In the genomic region with DNA sequence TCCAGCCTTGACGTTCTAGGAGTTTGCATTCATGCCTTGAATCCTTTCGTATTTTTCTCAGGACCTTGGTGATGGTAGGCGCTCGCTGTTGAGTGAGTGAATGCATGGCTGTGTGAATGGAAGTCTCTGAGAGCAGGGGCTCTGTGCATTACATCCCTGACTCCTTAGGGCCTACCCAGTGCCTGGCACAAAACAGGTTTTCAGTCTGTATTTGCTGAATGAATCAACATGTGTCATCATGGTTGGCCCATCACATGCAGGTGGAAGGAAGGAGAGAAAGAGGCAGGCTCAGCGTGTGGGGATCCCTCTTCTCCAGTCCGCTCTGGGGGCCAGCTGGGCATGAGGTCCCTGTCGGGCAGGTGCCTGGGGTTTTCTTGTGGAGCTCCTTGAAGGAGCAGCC, we compare ENCODE assay signal across 17 cellular contexts. TPM values are rescaled to one million over a fixed set of nuclear protein-coding genes. Genes with fewer than 3 reads are reported as not detected.
DNase-seq lines count a peak whose midpoint lies in the region; ATAC-seq and TF ChIP-seq lines count a peak whose summit lies in the region.
"Had no signal": no experiment of that assay in that cellular context is flagged by ENCODE, and none has a peak within 500 bp of the region (broad histone marks: within the 10 kb centered on the region; RNA-seq: fewer than 3 reads in every experiment).

No MANE protein-coding gene starts in this region.

- no peaks in the 10 kb centered on the region for H3K9me2 ChIP-seq in Loucy (replicated peaks; ENCODE audit: low read depth, low read length)

- H2AFZ ChIP-seq in Loucy (ENCODE audit: low read length) (no peak overlapping the region), osteoblast (ENCODE audit: low read length) (no peak overlapping the region)

- no peak for ATAC-seq in Right ventricle myocardium inferior
- ATAC-seq in HG02610 (IDR thresholded peaks at IDR 0.05; ENCODE audit: unreplicated experiment): no peak

- H3K9ac ChIP-seq in Loucy (ENCODE audit: low read depth, low read length, poor library complexity, severe bottlenecking) (no peak overlapping the region), endodermal cell (ENCODE audit: extremely low read depth, low read length, poor library complexity, severe bottlenecking) (no peak overlapping the region)

- H3K4me3 Mint-ChIP-seq in endodermal cell: no peak overlapping the region
- H3K4me3 Mint-ChIP-seq: B cell; CD4-positive, alpha-beta T cell; H9 had no signal

- H3K27me3 ChIP-seq in Loucy (ENCODE audit: insufficient read depth, low read length, poor library complexity, severe bottlenecking) (no peaks in the 10 kb centered on the region), endodermal cell (ENCODE audit: control insufficient read depth, insufficient read depth, low read length, poor library complexity, severe bottlenecking) (no peaks in the 10 kb centered on the region), osteoblast (ENCODE audit: insufficient read depth, low read length) (peaks cover 10% of the 10 kb centered on the region)

- 94% methylated on average over 2 to 7 of the region's 7 CpGs for WGBS in endodermal cell (ENCODE audit: insufficient coverage in 1 of 2, insufficient read length in 1 of 2), 2 experiments

- DNase-seq in Right ventricle myocardium inferior (ENCODE audit: missing footprints) (peak; percentile 53), cardiac septum (ENCODE audit: low spot score) (no peak), endodermal cell (no peak), osteoblast (ENCODE audit: insufficient read length, low spot score, missing footprints) (peak; percentile 62), NOMO-1 (lab: John Stamatoyannopoulos, UW; ENCODE audit: unreplicated experiment in 2 of 2) (no peak)
- DNase-seq: C1 segment of cervical spinal cord; Calu3; CD4-positive, alpha-beta T cell; DMS 273 treated with DMSO at 0.1 percent for 48 hours; DMS79 treated with DMSO at 0.1 percent for 48 hours; EL; GOT3; H9 had no signal

- peaks cover 3% of the 10 kb centered on the region for H3K36me3 Mint-ChIP-seq in endodermal cell (ENCODE audit: low read depth)

- intact Hi-C loops in Right ventricle myocardium inferior (cut with DNase I): no loop called here
- intact Hi-C loops in cardiac septum (cut with DNase I): no loop called here

- no peak overlapping the region for H3K27ac ChIP-seq in endodermal cell (ENCODE audit: low read depth, low read length)
- H3K27ac ChIP-seq in osteoblast (ENCODE audit: low read depth, low read length): no peak overlapping the region

- no peak for TF ChIP-seq CTCF in Loucy (conservative IDR thresholded peaks at IDR 0.05; ENCODE audit: low read length)
- no peak for TF ChIP-seq CTCF in endodermal cell (conservative IDR thresholded peaks at IDR 0.05)
- no peak for TF ChIP-seq CTCF in osteoblast (IDR thresholded peaks at IDR 0.05; ENCODE audit: extremely low read depth, low read depth, low read length)

- H3K36me3 ChIP-seq in Loucy (ENCODE audit: insufficient read depth, low read length) (peaks cover 12% of the 10 kb centered on the region; the same call in 1 of the 2 replicates), endodermal cell (ENCODE audit: control insufficient read depth, insufficient read depth, low read length) (no peaks in the 10 kb centered on the region), osteoblast (ENCODE audit: insufficient read depth, low read length) (no peaks in the 10 kb centered on the region)

- H3K9me3 ChIP-seq in Loucy (ENCODE audit: insufficient read depth, low read depth, low read length) (no peaks in the 10 kb centered on the region), endodermal cell (ENCODE audit: control insufficient read depth, low read length) (no peaks in the 10 kb centered on the region), osteoblast (ENCODE audit: low read depth, low read length) (no peaks in the 10 kb centered on the region)

- peaks cover 14% of the 10 kb centered on the region for H4K20me1 ChIP-seq in Loucy (ENCODE audit: insufficient read depth, low read length, poor library complexity, severe bottlenecking)
- H4K20me1 ChIP-seq in osteoblast (ENCODE audit: insufficient read depth, low read length): no peaks in the 10 kb centered on the region

- no peaks in the 10 kb centered on the region for H3F3A ChIP-seq in Loucy (ENCODE audit: low read depth)

- peaks cover 42% of the 10 kb centered on the region for H3K4me1 ChIP-seq in Loucy (ENCODE audit: insufficient read depth, low read length, poor library complexity, severe bottlenecking)
- H3K4me1 ChIP-seq in endodermal cell (ENCODE audit: control insufficient read depth, insufficient read depth, low read length): no peaks in the 10 kb centered on the region
- no peaks in the 10 kb centered on the region for H3K4me1 ChIP-seq in osteoblast (ENCODE audit: insufficient read depth, low read length)

- H3K27me3 Mint-ChIP-seq in endodermal cell (ENCODE audit: insufficient read depth): no peaks in the 10 kb centered on the region
- H3K27me3 Mint-ChIP-seq: B cell; CD4-positive, alpha-beta T cell had no signal

- H3K27ac Mint-ChIP-seq in endodermal cell: peak overlapping the region; percentile 26
- H3K27ac Mint-ChIP-seq: CD4-positive, alpha-beta T cell had no signal

- H3K4me2 ChIP-seq in Loucy (ENCODE audit: low read depth, low read length, poor library complexity, severe bottlenecking) (peak overlapping the region; percentile 16), osteoblast (ENCODE audit: insufficient read depth, low read length) (no peak overlapping the region)

- no peak overlapping the region for H3K4me3 ChIP-seq in Loucy (ENCODE audit: low read length, poor library complexity, severe bottlenecking)
- no peak overlapping the region for H3K4me3 ChIP-seq in endodermal cell (ENCODE audit: low read length)
- H3K4me3 ChIP-seq in osteoblast (ENCODE audit: insufficient read depth, low read length): no peak overlapping the region

- H3K9me3 Mint-ChIP-seq in endodermal cell: no peaks in the 10 kb centered on the region
- H3K9me3 Mint-ChIP-seq: CD4-positive, alpha-beta T cell; H9 had no signal

- H3K79me2 ChIP-seq in Loucy (ENCODE audit: insufficient read depth, low read length): peaks cover 87% of the 10 kb centered on the region
- H3K79me2 ChIP-seq in osteoblast (ENCODE audit: insufficient read depth, low read length): no peaks in the 10 kb centered on the region

- peaks cover 6% of the 10 kb centered on the region for H3K4me1 Mint-ChIP-seq in endodermal cell

RNA-seq across cellular contexts. Expression of a gene that starts 8.7 kb away (rescaled TPM):
- 57.2 TPM for total RNA-seq in Right ventricle myocardium inferior
- 31.2 TPM for total RNA-seq in cardiac septum
- 10 to 100 TPM; 18.0 to 44.3 TPM for total RNA-seq in endodermal cell
- 6.2 TPM for polyA plus RNA-seq in endodermal cell (2013, experiment 1 of 2)
- polyA plus RNA-seq in endodermal cell (2013, experiment 2 of 2): 6.0 TPM
- 2.7 and 2.9 TPM in 2 replicates for total RNA-seq in osteoblast

RNA-seq across cellular contexts. Expression of a gene that starts 55.5 kb away (rescaled TPM):
- total RNA-seq in Right ventricle myocardium inferior (0.16 TPM), cardiac septum (0.13 TPM), endodermal cell (1 to 10 TPM; 4.3 to 5.8 TPM), osteoblast (not detected in 2 replicates)
- polyA plus RNA-seq in endodermal cell (2013, experiment 1 of 2): 1.2 TPM
- 0.87 TPM for polyA plus RNA-seq in endodermal cell (2013, experiment 2 of 2)
- total RNA-seq: A172, B cell, Calu3 had no signal

Comparison
In these comparisons a context has a peak if more than half of its experiments do, and no peak if none do; other contexts are left out.
1. DNase-seq: peak in Right ventricle myocardium inferior (single experiment) and osteoblast (single experiment); none in cardiac septum (single experiment), endodermal cell (single experiment) and NOMO-1 (0 of 2).